In the genomic region with DNA sequence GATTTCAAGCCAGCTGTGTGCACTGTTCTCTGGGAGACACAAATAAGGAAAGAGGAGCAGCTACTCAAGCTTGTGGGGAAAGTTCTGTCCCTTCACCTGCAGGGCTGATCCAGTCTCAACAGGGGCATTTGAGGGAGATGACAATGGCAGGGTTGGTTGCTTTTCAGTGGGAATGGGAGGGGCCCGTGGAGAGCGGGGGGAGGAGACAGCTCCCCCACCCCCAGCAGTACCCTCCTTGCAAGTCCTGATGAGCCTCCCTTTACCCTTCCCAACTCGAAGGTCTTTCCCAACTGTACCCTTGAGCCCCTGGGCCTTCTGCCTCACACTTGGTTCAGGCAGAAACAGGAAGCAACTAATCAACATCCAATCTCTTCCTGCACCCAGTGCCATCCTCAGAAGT, we compare ENCODE assay signal across 17 cellular contexts.
A peak's percentile ranks its signal among the peaks of the same experiment; 100 is the strongest.
DNase-seq lines count a peak whose midpoint lies in the region; ATAC-seq and TF ChIP-seq lines count a peak whose summit lies in the region.
"Had no signal": no experiment of that assay in that cellular context is flagged by ENCODE, and none has a peak within 500 bp of the region (broad histone marks: within the 10 kb centered on the region; RNA-seq: fewer than 3 reads in every experiment).

No MANE protein-coding gene starts in this region.

- H3K4me1 Mint-ChIP-seq in GM23338 (peaks cover 10% of the 10 kb centered on the region), Caco-2 (ENCODE audit: low read depth, unreplicated experiment) (no peaks in the 10 kb centered on the region)
- H3K4me1 Mint-ChIP-seq: CD4-positive, CD25-positive, alpha-beta regulatory T cell; CD8-positive, alpha-beta memory T cell had no signal

- ATAC-seq in GM23338 = 0 out of 3 replicates have a peak, but pooled peaks have one; percentile 16
- ATAC-seq in left lobe of liver = no peak
- ATAC-seq in HG02870 (IDR thresholded peaks at IDR 0.05; ENCODE audit: unreplicated experiment) = no peak
- ATAC-seq in HG02938 (IDR thresholded peaks at IDR 0.05; ENCODE audit: unreplicated experiment) = no peak
- ATAC-seq: HCT116 had no signal

- H3F3A ChIP-seq in GM23338 (replicated peaks; ENCODE audit: low read depth) = no peaks in the 10 kb centered on the region

- H3K36me3 ChIP-seq in GM23338 (ENCODE audit: insufficient read depth) = no peaks in the 10 kb centered on the region
- no peaks in the 10 kb centered on the region for H3K36me3 ChIP-seq in osteoblast (ENCODE audit: insufficient read depth, low read length)
- H3K36me3 ChIP-seq in Caco-2 (ENCODE audit: control insufficient read depth, insufficient read depth, low read length) = no peaks in the 10 kb centered on the region; the same call in 1 of the 2 replicates
- H3K36me3 ChIP-seq: BE2C had no signal

- no peaks in the 10 kb centered on the region for H4K20me1 ChIP-seq in GM23338 (replicated peaks; ENCODE audit: insufficient read depth)
- H4K20me1 ChIP-seq in osteoblast (ENCODE audit: insufficient read depth, low read length) = no peaks in the 10 kb centered on the region

- DNase-seq in GM23338 (ENCODE audit: low spot score) = no peak
- peak; percentile 9 for DNase-seq in NB4 (ENCODE audit: low read depth)
- DNase-seq in left lobe of liver (ENCODE audit: low spot score) = peak; percentile 29
- peak; percentile 73 for DNase-seq in osteoblast (ENCODE audit: insufficient read length, low spot score, missing footprints)
- DNase-seq in Caco-2 = no peak
- DNase-seq: ACHN; BE2C; C1 segment of cervical spinal cord; CD4-positive, CD25-positive, alpha-beta regulatory T cell; CD8-positive, alpha-beta memory T cell; COR-L47; GDM1; GM23248; HFFc6 had no signal

- no peaks in the 10 kb centered on the region for H3K79me2 ChIP-seq in GM23338 (replicated peaks; ENCODE audit: insufficient read depth)
- no peaks in the 10 kb centered on the region for H3K79me2 ChIP-seq in osteoblast (ENCODE audit: insufficient read depth, low read length)

- no peaks in the 10 kb centered on the region for H3K4me1 ChIP-seq in GM23338 (ENCODE audit: insufficient read depth)
- H3K4me1 ChIP-seq in osteoblast (ENCODE audit: insufficient read depth, low read length) = no peaks in the 10 kb centered on the region
- H3K4me1 ChIP-seq in Caco-2 = no peaks in the 10 kb centered on the region
- H3K4me1 ChIP-seq: BE2C had no signal

- no TSS peak for BruUV-seq in Caco-2 (replicated peaks; lab: Mats Ljungman, UMichigan)

- peaks cover 2% of the 10 kb centered on the region; the same call in 2 of the 3 replicates for H3K9me3 Mint-ChIP-seq in GM23338
- no peaks in the 10 kb centered on the region for H3K9me3 Mint-ChIP-seq in Caco-2 (ENCODE audit: unreplicated experiment)

- no peaks in the 10 kb centered on the region for H3K27me3 ChIP-seq in GM23338 (ENCODE audit: insufficient read depth)
- no peaks in the 10 kb centered on the region for H3K27me3 ChIP-seq in osteoblast (ENCODE audit: insufficient read depth, low read length)
- no peaks in the 10 kb centered on the region for H3K27me3 ChIP-seq in Caco-2 (replicated peaks; ENCODE audit: control insufficient read depth, insufficient read depth, low read length)
- H3K27me3 ChIP-seq: BE2C had no signal

- H3K36me3 Mint-ChIP-seq in GM23338 (ENCODE audit: low read depth) (peaks cover 7% of the 10 kb centered on the region; the same call in 2 of the 3 replicates), Caco-2 (ENCODE audit: insufficient read depth, unreplicated experiment) (peaks cover 42% of the 10 kb centered on the region)
- H3K36me3 Mint-ChIP-seq: CD4-positive, CD25-positive, alpha-beta regulatory T cell; CD8-positive, alpha-beta memory T cell had no signal

- H3K27ac ChIP-seq in GM23338 (ENCODE audit: low read depth) (no peak overlapping the region), osteoblast (ENCODE audit: low read depth, low read length) (no peak overlapping the region)
- H3K27ac ChIP-seq: GM23248 had no signal

- H3K4me3 Mint-ChIP-seq in GM23338 (no peak overlapping the region), Caco-2 (ENCODE audit: unreplicated experiment) (no peak overlapping the region)
- H3K4me3 Mint-ChIP-seq: CD4-positive, CD25-positive, alpha-beta regulatory T cell; CD8-positive, alpha-beta memory T cell; HFFc6 had no signal

- no peaks in the 10 kb centered on the region for H3K9me3 ChIP-seq in osteoblast (ENCODE audit: low read depth, low read length)
- no peaks in the 10 kb centered on the region for H3K9me3 ChIP-seq in Caco-2
- H3K9me3 ChIP-seq: BE2C had no signal

- intact Hi-C loops in Caco-2 (cut with micrococcal nuclease; ENCODE audit: unreplicated experiment) = no loop called here

- TF ChIP-seq POLR2A in NB4 (IDR thresholded peaks at IDR 0.05; ENCODE audit: extremely low read depth, insufficient read length) = no peak

- H3K9me2 ChIP-seq in GM23338 (ENCODE audit: insufficient read depth) = no peaks in the 10 kb centered on the region

- POLR2A ChIA-PET in Caco-2 (lab: Charles Lee) = no interaction called here

- H2AFZ ChIP-seq in GM23338 (no peak overlapping the region), osteoblast (ENCODE audit: low read length) (no peak overlapping the region)
- H2AFZ ChIP-seq: GM23248 had no signal

- CTCF ChIA-PET in Caco-2 (lab: Charles Lee) = no interaction called here

- H3K4me3 ChIP-seq in GM23338 (no peak overlapping the region), NB4 (ENCODE audit: low read depth, low read length) (no peak overlapping the region), osteoblast (ENCODE audit: insufficient read depth, low read length) (no peak overlapping the region), Caco-2 (ENCODE audit: low read depth, low read length) (no peak overlapping the region)
- H3K4me3 ChIP-seq: GM23248 had no signal

- H3K27ac Mint-ChIP-seq in GM23338 (peak overlapping the region; percentile 74; the same call in 1 of the 2 replicates), Caco-2 (ENCODE audit: unreplicated experiment) (no peak overlapping the region)
- H3K27ac Mint-ChIP-seq: CD4-positive, CD25-positive, alpha-beta regulatory T cell; HFFc6 had no signal

- TF ChIP-seq CTCF in GM23338 (conservative IDR thresholded peaks at IDR 0.05; ENCODE audit: low read depth in 2 of 2) = no peak
- no peak for TF ChIP-seq CTCF in NB4 (IDR thresholded peaks at IDR 0.05; ENCODE audit: low read depth, low read length)
- TF ChIP-seq CTCF in osteoblast (IDR thresholded peaks at IDR 0.05; ENCODE audit: extremely low read depth, low read depth, low read length) = no peak
- no peak for TF ChIP-seq CTCF in Caco-2 (IDR thresholded peaks at IDR 0.05; ENCODE audit: insufficient read depth in 1 of 2, low read depth in 1 of 2, low read length in 1 of 2, severe bottlenecking in 1 of 2, unreplicated experiment in 1 of 2)

- no peak overlapping the region for H3K4me2 ChIP-seq in GM23338
- H3K4me2 ChIP-seq in osteoblast (ENCODE audit: insufficient read depth, low read length) = no peak overlapping the region

- H3K27me3 Mint-ChIP-seq in GM23338 (ENCODE audit: insufficient read depth, low read depth, poor library complexity) = peaks cover 3% of the 10 kb centered on the region
- H3K27me3 Mint-ChIP-seq in Caco-2 (ENCODE audit: insufficient read depth, unreplicated experiment) = no peaks in the 10 kb centered on the region

TF ChIP-seq in GM23338, 12 proteins besides CTCF, POLR2A, EP300 and RAD21 (continues in another document):
- TF ChIP-seq, protein P1, sequence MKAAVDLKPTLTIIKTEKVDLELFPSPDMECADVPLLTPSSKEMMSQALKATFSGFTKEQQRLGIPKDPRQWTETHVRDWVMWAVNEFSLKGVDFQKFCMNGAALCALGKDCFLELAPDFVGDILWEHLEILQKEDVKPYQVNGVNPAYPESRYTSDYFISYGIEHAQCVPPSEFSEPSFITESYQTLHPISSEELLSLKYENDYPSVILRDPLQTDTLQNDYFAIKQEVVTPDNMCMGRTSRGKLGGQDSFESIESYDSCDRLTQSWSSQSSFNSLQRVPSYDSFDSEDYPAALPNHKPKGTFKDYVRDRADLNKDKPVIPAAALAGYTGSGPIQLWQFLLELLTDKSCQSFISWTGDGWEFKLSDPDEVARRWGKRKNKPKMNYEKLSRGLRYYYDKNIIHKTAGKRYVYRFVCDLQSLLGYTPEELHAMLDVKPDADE (IDR thresholded peaks at IDR 0.05) = no peak
- TF ChIP-seq JUNB (IDR thresholded peaks at IDR 0.05; ENCODE audit: unreplicated experiment) = no peak
- TF ChIP-seq POLR2AphosphoS5 (IDR thresholded peaks at IDR 0.05; ENCODE audit: low read depth) = no peak
- TF ChIP-seq ZNF331 (CRISPR knock-in tag; IDR thresholded peaks at IDR 0.05; ENCODE audit: low read depth) = no peak
- no peak for TF ChIP-seq EZH2phosphoT487 (IDR thresholded peaks at IDR 0.05; ENCODE audit: unreplicated experiment)
- TF ChIP-seq STAT1 (IDR thresholded peaks at IDR 0.05; ENCODE audit: unreplicated experiment) = no peak
- TF ChIP-seq CREB1 (CRISPR knock-in tag; IDR thresholded peaks at IDR 0.05; ENCODE audit: low read depth) = no peak
- TF ChIP-seq NANOG (IDR thresholded peaks at IDR 0.05; ENCODE audit: borderline replicate concordance) = no peak
- TF ChIP-seq EZH2 (IDR thresholded peaks at IDR 0.05; ENCODE audit: low read depth, unreplicated experiment) = no peak
- TF ChIP-seq, protein P2, sequence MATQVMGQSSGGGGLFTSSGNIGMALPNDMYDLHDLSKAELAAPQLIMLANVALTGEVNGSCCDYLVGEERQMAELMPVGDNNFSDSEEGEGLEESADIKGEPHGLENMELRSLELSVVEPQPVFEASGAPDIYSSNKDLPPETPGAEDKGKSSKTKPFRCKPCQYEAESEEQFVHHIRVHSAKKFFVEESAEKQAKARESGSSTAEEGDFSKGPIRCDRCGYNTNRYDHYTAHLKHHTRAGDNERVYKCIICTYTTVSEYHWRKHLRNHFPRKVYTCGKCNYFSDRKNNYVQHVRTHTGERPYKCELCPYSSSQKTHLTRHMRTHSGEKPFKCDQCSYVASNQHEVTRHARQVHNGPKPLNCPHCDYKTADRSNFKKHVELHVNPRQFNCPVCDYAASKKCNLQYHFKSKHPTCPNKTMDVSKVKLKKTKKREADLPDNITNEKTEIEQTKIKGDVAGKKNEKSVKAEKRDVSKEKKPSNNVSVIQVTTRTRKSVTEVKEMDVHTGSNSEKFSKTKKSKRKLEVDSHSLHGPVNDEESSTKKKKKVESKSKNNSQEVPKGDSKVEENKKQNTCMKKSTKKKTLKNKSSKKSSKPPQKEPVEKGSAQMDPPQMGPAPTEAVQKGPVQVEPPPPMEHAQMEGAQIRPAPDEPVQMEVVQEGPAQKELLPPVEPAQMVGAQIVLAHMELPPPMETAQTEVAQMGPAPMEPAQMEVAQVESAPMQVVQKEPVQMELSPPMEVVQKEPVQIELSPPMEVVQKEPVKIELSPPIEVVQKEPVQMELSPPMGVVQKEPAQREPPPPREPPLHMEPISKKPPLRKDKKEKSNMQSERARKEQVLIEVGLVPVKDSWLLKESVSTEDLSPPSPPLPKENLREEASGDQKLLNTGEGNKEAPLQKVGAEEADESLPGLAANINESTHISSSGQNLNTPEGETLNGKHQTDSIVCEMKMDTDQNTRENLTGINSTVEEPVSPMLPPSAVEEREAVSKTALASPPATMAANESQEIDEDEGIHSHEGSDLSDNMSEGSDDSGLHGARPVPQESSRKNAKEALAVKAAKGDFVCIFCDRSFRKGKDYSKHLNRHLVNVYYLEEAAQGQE (IDR thresholded peaks at IDR 0.05; ENCODE audit: unreplicated experiment) = no peak
- no peak for TF ChIP-seq ZNF114 (CRISPR knock-in tag; IDR thresholded peaks at IDR 0.05)

Comparison
In these comparisons a context has a peak if more than half of its experiments do, and no peak if none do; other contexts are left out.
1. DNase-seq: peak in NB4 (single experiment), left lobe of liver (single experiment) and osteoblast (single experiment); none in GM23338 (single experiment) and Caco-2 (0 of 2).